ENCODE assay signal across 25 cellular contexts in the genomic region with DNA sequence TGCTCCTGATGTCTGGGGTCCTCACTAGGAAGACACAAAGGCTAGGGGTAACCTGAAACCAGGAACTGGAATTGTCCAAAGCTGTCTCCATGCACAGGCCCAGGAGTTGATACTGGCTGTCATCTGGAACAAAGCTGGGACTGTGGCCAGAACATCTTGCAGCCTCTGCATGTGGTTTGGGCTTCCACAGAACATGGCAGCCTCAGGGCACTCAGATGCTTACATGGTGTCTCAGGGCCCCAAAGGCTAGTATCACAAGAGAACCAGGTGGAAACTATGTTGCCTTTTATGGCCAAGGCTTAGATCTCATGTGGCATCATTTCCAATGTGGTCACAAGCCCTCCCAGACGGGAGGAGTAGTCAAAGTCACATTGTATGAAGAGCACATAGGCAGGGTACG.
DNase-seq lines count a peak whose midpoint lies in the region.
"Had no signal": no experiment of that assay in that cellular context is flagged by ENCODE, and none has a peak within 500 bp of the region (broad histone marks: within the 10 kb centered on the region; RNA-seq: fewer than 3 reads in every experiment).

No MANE protein-coding gene starts in this region.

- no peaks in the 10 kb centered on the region for H3K36me3 Mint-ChIP-seq in activated CD4-positive, alpha-beta memory T cell treated with anti-CD3 and anti-CD28 coated beads, Interleukin-2, amount 10 ng/mL, durations not matched to agents 7 days and 5 days (ENCODE audit: low read depth)
- H3K36me3 Mint-ChIP-seq: CD8-positive, alpha-beta memory T cell; IgD-negative memory B cell; memory B cell had no signal

- no peaks in the 10 kb centered on the region for H3K27me3 ChIP-seq in iPS-18a (ENCODE audit: control insufficient read depth, insufficient read depth, low read length)
- H3K27me3 ChIP-seq: neutrophil had no signal

- H3K27me3 Mint-ChIP-seq in activated CD4-positive, alpha-beta memory T cell treated with anti-CD3 and anti-CD28 coated beads, Interleukin-2, amount 10 ng/mL, durations not matched to agents 7 days and 5 days: no peaks in the 10 kb centered on the region

- DNase-seq in DMS 273 treated with DMSO at 0.1 percent for 48 hours (lab: John Stamatoyannopoulos, UW) (peak; percentile 34), ELF-1 (ENCODE audit: low read depth, low spot score) (peak; percentile 53), NCI-H2171 (lab: John Stamatoyannopoulos, UW) (peak; percentile 16)
- DNase-seq in stimulated activated naive CD4-positive, alpha-beta T cell (lab: John Stamatoyannopoulos, UW): no peak
- no peak for DNase-seq in activated CD4-positive, alpha-beta T cell treated with anti-CD3 and anti-CD28 coated beads, Interleukin-2, amount 50 U/mL, for 4 hours
- DNase-seq in activated CD4-positive, alpha-beta memory T cell treated with anti-CD3 and anti-CD28 coated beads, Interleukin-2, amount 10 ng/mL, durations not matched to agents 7 days and 5 days: no peak
- DNase-seq: activated CD4-positive, CD25-positive, alpha-beta regulatory T cell treated with anti-CD3 and anti-CD28 coated beads, Interleukin-2, amount 50 U/mL, for 72 hours; activated naive CD4-positive, alpha-beta T cell treated with Interleukin-2 at 50 U/mL for 16 hours; activated T-cell treated with anti-CD3 and anti-CD28 coated beads, Interleukin-2, amount 50 U/mL, for 48 hours; amniotic stem cell; CD8-positive, alpha-beta memory T cell; EL; endodermal cell; esophagus squamous epithelium; left cardiac atrium; NCI-H526; small intestine; stimulated activated naive CD4-positive, alpha-beta T cell treated with Interleukin-2 at 50 U/mL for 16 hours had no signal

- H3K9me3 ChIP-seq in iPS-18a (ENCODE audit: control insufficient read depth, low read depth, low read length): no peaks in the 10 kb centered on the region
- H3K9me3 ChIP-seq: esophagus squamous epithelium, neutrophil had no signal

- no peaks in the 10 kb centered on the region for H3K36me3 ChIP-seq in iPS-18a (ENCODE audit: control insufficient read depth, low read depth, low read length)
- H3K36me3 ChIP-seq: esophagus squamous epithelium, neutrophil, thoracic aorta had no signal

- no peak overlapping the region for H3K27ac Mint-ChIP-seq in activated CD4-positive, alpha-beta memory T cell treated with anti-CD3 and anti-CD28 coated beads, Interleukin-2, amount 10 ng/mL, durations not matched to agents 7 days and 5 days
- H3K27ac Mint-ChIP-seq: endodermal cell, IgD-negative memory B cell, memory B cell had no signal

- H3K4me3 ChIP-seq in iPS-18a (ENCODE audit: low read length): no peak overlapping the region
- H3K4me3 ChIP-seq: coronary artery, esophagus squamous epithelium, thoracic aorta had no signal

- H3K9ac ChIP-seq in iPS-18a (ENCODE audit: low read length): no peak overlapping the region

- no peak overlapping the region for H3K4me3 Mint-ChIP-seq in activated CD4-positive, alpha-beta memory T cell treated with anti-CD3 and anti-CD28 coated beads, Interleukin-2, amount 10 ng/mL, durations not matched to agents 7 days and 5 days
- H3K4me3 Mint-ChIP-seq: CD8-positive, alpha-beta memory T cell; endodermal cell; IgD-negative memory B cell; memory B cell had no signal

- no peaks in the 10 kb centered on the region for H3K4me1 Mint-ChIP-seq in activated CD4-positive, alpha-beta memory T cell treated with anti-CD3 and anti-CD28 coated beads, Interleukin-2, amount 10 ng/mL, durations not matched to agents 7 days and 5 days
- H3K4me1 Mint-ChIP-seq: CD8-positive, alpha-beta memory T cell; IgD-negative memory B cell; memory B cell had no signal

- peak overlapping the region; percentile 70 for H3K27ac ChIP-seq in iPS-18a (ENCODE audit: low read length)
- H3K27ac ChIP-seq: coronary artery, esophagus squamous epithelium, HL-60, neutrophil, thoracic aorta had no signal

- CTCF ChIA-PET in activated CD4-positive, alpha-beta memory T cell treated with anti-CD3 and anti-CD28 coated beads, Interleukin-2, amount 10 ng/mL, durations not matched to agents 7 days and 5 days (lab: Charles Lee): no interaction called here

- no peaks in the 10 kb centered on the region for H3K9me3 Mint-ChIP-seq in activated CD4-positive, alpha-beta memory T cell treated with anti-CD3 and anti-CD28 coated beads, Interleukin-2, amount 10 ng/mL, durations not matched to agents 7 days and 5 days
- H3K9me3 Mint-ChIP-seq: endodermal cell, IgD-negative memory B cell, memory B cell had no signal

- peaks cover 25% of the 10 kb centered on the region for H3K4me1 ChIP-seq in iPS-18a (ENCODE audit: control insufficient read depth, low read depth, low read length)

- POLR2A ChIA-PET in activated CD4-positive, alpha-beta memory T cell treated with anti-CD3 and anti-CD28 coated beads, Interleukin-2, amount 10 ng/mL, durations not matched to agents 7 days and 5 days (lab: Charles Lee): no interaction called here

Comparison
In these comparisons a context has a peak if more than half of its experiments do, and no peak if none do; other contexts are left out.
1. DNase-seq: peak in DMS 273 treated with DMSO at 0.1 percent for 48 hours (single experiment), ELF-1 (single experiment) and NCI-H2171 (single experiment); none in stimulated activated naive CD4-positive, alpha-beta T cell (0 of 6), activated CD4-positive, alpha-beta T cell treated with anti-CD3 and anti-CD28 coated beads, Interleukin-2, amount 50 U/mL, for 4 hours (0 of 2) and activated CD4-positive, alpha-beta memory T cell treated with anti-CD3 and anti-CD28 coated beads, Interleukin-2, amount 10 ng/mL, durations not matched to agents 7 days and 5 days (single experiment).